In the genomic region with DNA sequence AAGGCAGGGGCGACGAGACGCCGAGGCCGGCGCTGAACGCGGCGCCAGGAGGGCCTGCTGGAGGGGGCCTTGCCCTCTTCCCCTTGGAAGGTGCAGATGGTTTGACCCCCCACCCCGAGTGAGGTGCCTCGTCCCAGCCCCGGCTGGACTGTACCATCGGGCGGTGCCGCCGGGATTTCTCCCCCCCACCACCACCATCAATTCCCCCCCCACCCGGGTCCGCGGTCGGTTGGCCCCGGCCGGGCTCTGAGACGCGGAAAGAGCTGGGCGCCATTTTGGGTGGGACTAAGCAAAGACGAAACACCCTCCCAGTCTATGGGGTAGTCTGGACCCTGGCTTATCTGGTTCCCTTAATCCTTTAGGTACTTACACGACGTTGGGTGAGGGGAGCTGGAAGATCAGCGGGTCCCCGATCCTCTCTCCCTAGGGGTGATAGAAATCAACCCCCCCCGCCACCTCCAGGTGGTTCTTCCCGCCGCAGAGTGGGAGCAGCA, we compare ENCODE assay signal across 8 cellular contexts. TPM values are rescaled to one million over a fixed set of nuclear protein-coding genes. Genes with fewer than 3 reads are reported as not detected.
DNase-seq lines count a peak whose midpoint lies in the region; ATAC-seq and TF ChIP-seq lines count a peak whose summit lies in the region.

Gene PRDM10 (minus strand): TSS at position 484 of the 494 bp plus-strand sequence. CDS start 41,871 bp downstream, outside the sequence.

- peak within 1 kb of the TSS; percentile 99 for H2BK15ac ChIP-seq in IMR-90 (ENCODE audit: low read depth, low read length)

- peak within 1 kb of the TSS; percentile 99 to 100 for H3K27ac Mint-ChIP-seq in natural killer cell

- peak within 1 kb of the TSS; percentile 100 for H3K56ac ChIP-seq in IMR-90 (ENCODE audit: extremely low read depth, insufficient read depth, low read length)

- no peaks in the 10 kb centered on the region for H3K36me3 ChIP-seq in IMR-90 (ENCODE audit: control insufficient read depth, insufficient read depth, low read length)

- H4K5ac ChIP-seq in IMR-90 (ENCODE audit: low read depth, low read length), result peak within 1 kb of the TSS; percentile 98

- H2AK5ac ChIP-seq in IMR-90 (ENCODE audit: low read depth, low read length), result peak within 1 kb of the TSS; percentile 92

- peak within 1 kb of the TSS; percentile 100 for H3K4me2 ChIP-seq in IMR-90 (ENCODE audit: low read depth, low read length)

- H3K27me3 ChIP-seq in IMR-90 (ENCODE audit: control insufficient read depth, insufficient read depth, low read length), result no peaks in the 10 kb centered on the region

- peak within 1 kb of the TSS; percentile 100 for H2BK120ac ChIP-seq in IMR-90 (ENCODE audit: low read depth, low read length)

- no peaks in the 10 kb centered on the region for H3K4me1 ChIP-seq in IMR-90 (ENCODE audit: control insufficient read depth, insufficient read depth, low read length)

- peak within 1 kb of the TSS; percentile 98 for H3K18ac ChIP-seq in IMR-90 (ENCODE audit: low read depth, low read length)

- peaks cover 33 to 37% of the 10 kb centered on the region in 2 donors for H3K4me1 Mint-ChIP-seq in natural killer cell

- CTCF ChIA-PET in IMR-90 (lab: Yijun Ruan, JAX), result interaction anchor here (2.5 kb wide), 1 partner anchor 130 kb away, joined by 11 read pairs; no protein-coding TSS in a partner anchor

- peak within 1 kb of the TSS; percentile 100 for H4K91ac ChIP-seq in IMR-90 (ENCODE audit: insufficient read depth, low read depth, low read length)

- TF ChIP-seq CTCF in IMR-90 (conservative IDR thresholded peaks at IDR 0.05; ENCODE audit: low read depth, low read length), result no peak
- no peak for TF ChIP-seq CTCF in natural killer cell (IDR thresholded peaks at IDR 0.05)

- TF ChIP-seq RAD21 in IMR-90 (IDR thresholded peaks at IDR 0.05; ENCODE audit: low read length), result no peak

- peaks cover 5 to 29% of the 10 kb centered on the region in 2 experiments; a peak in 2 of 4 replicates for H3K79me1 ChIP-seq in IMR-90 (ENCODE audit: low read depth in 1 of 2, low read length in 2 of 2)

- H3K23ac ChIP-seq in IMR-90 (ENCODE audit: low read depth, low read length), result peak within 1 kb of the TSS; percentile 100

- no peaks in the 10 kb centered on the region for H4K20me1 ChIP-seq in IMR-90 (ENCODE audit: insufficient read depth, low read length)

- peak within 1 kb of the TSS; percentile 100 for H3K14ac ChIP-seq in IMR-90 (replicated peaks; ENCODE audit: low read depth, low read length)

- H3K9me3 Mint-ChIP-seq in natural killer cell, result no peaks in the 10 kb centered on the region

- peak; percentile 57 for DNase-seq in DMS114 treated with DMSO at 0.1 percent for 48 hours (lab: John Stamatoyannopoulos, UW; ENCODE audit: unreplicated experiment)
- peak; percentile 87 for DNase-seq in IMR-90
- DNase-seq in RPMI7951 (ENCODE audit: low read depth), result peak; percentile 92
- DNase-seq in activated T-helper 1 cell treated with anti-CD3 and anti-CD28 coated beads, Interleukin-2, amount 50 U/mL, for 16 hours (ENCODE audit: low read depth in 1 of 2, low spot score in 1 of 2), result peak; percentile 82 to 88
- DNase-seq in fibroblast of peridontal ligament (ENCODE audit: extremely low read depth), result peak; percentile 91
- peak; percentile 89 for DNase-seq in natural killer cell
- peak; percentile 93 for DNase-seq in stimulated activated naive CD8-positive, alpha-beta T cell treated with anti-CD3 and anti-CD28 coated beads, Interleukin-15, Interleukin-2, amounts not matched to agents 100 U/mL and 50 U/mL, for 24 hours

- TF ChIP-seq POLR2A in IMR-90 (IDR thresholded peaks at IDR 0.05; ENCODE audit: low read depth, low read length), result no peak

- H3K36me3 Mint-ChIP-seq in natural killer cell, result no peaks in the 10 kb centered on the region

- H3K4me3 Mint-ChIP-seq in natural killer cell, result peak within 1 kb of the TSS; percentile 98

- POLR2A ChIA-PET in IMR-90 (lab: Charles Lee; ENCODE audit: unreplicated experiment), result interaction anchor here (0.6 to 1.0 kb wide), 14 partner anchors 9 to 1063 kb away, joined by 3 to 19 read pairs (median 9); no protein-coding TSS in a partner anchor

- WGBS in IMR-90 (ENCODE audit: extremely low coverage in 2 of 2, insufficient read length in 1 of 2), 2 experiments, result no CpG with 5 or more reads among the region's 33 CpGs

- peak within 1 kb of the TSS; percentile 62 for H3K4me3 ChIP-seq in IMR-90 (ENCODE audit: insufficient read depth, low read depth, low read length)

- peak within 1 kb of the TSS; percentile 100 for H2BK20ac ChIP-seq in IMR-90 (ENCODE audit: low read depth, low read length)

- dilution Hi-C loops in IMR-90 (cut with HindIII; ENCODE audit: low sequenced_read_pairs, unreplicated experiment), result no loop called here

- in situ Hi-C loops in IMR-90 (cut with MboI; ENCODE audit: low sequenced_read_pairs), result no loop called here

- H3K4ac ChIP-seq in IMR-90 (ENCODE audit: low read depth, low read length), result peak within 1 kb of the TSS; percentile 100

- no TSS peak for BruUV-seq in IMR-90 (replicated peaks; lab: Mats Ljungman, UMichigan)

- peak within 1 kb of the TSS; percentile 94 for H3K9ac ChIP-seq in IMR-90 (ENCODE audit: low read depth, low read length)

- peaks cover 0 to 4% of the 10 kb centered on the region in 2 donors for H3K27me3 Mint-ChIP-seq in natural killer cell (ENCODE audit: low read depth in 2 of 2)

- ATAC-seq in GM21528 (IDR thresholded peaks at IDR 0.05; ENCODE audit: low FRiP score, unreplicated experiment) (peak; percentile 51), IMR-90 (ENCODE audit: low read depth) (peak; percentile 77), natural killer cell (peak; percentile 66 to 85 (median 70))
- peak; percentile 64 for ATAC-seq in stimulated activated naive CD8-positive, alpha-beta T cell treated with anti-CD3 and anti-CD28 coated beads, Interleukin-15, Interleukin-2, amounts not matched to agents 100 U/mL and 50 U/mL, for 24 hours

- peak within 1 kb of the TSS; percentile 93 to 100 for H4K8ac ChIP-seq in IMR-90 (ENCODE audit: low read depth in 2 of 2, low read length in 2 of 2)

- H2BK5ac ChIP-seq in IMR-90 (ENCODE audit: low read depth, low read length, poor library complexity, severe bottlenecking), result peak within 1 kb of the TSS; percentile 96

- peak within 1 kb of the TSS; percentile 90 for H3K27ac ChIP-seq in IMR-90 (ENCODE audit: insufficient read depth, low read length)

- H2AK9ac ChIP-seq in IMR-90 (replicated peaks; ENCODE audit: low read depth, low read length, poor library complexity), result peak within 1 kb of the TSS; percentile 99

- H3K9me1 ChIP-seq in IMR-90 (ENCODE audit: insufficient read depth, low read length), result no peaks in the 10 kb centered on the region

- intact Hi-C loops in IMR-90 (cut with micrococcal nuclease) (loop anchor here (1.0 to 5.0 kb wide), 4 partner anchors 50 to 880 kb away; no protein-coding TSS in a partner anchor), natural killer cell (cut with micrococcal nuclease) (loop anchor here (5.0 to 10.0 kb wide), 3 partner anchors 125 to 912 kb away; partner anchors contain the start of genes SNX19 and ZBTB44)

- H2AFZ ChIP-seq in IMR-90 (replicated peaks; ENCODE audit: low read length, poor library complexity), result peak within 1 kb of the TSS; percentile 95

- no peaks in the 10 kb centered on the region for H3K9me3 ChIP-seq in IMR-90 (ENCODE audit: control insufficient read depth, insufficient read depth, low read length)

TF ChIP-seq in IMR-90, 13 proteins besides CTCF, POLR2A, EP300 and RAD21:
- TF ChIP-seq MAZ (IDR thresholded peaks at IDR 0.05; ENCODE audit: borderline replicate concordance, low read depth, low read length) (peak; percentile 68), NFE2L2 (IDR thresholded peaks at IDR 0.05; ENCODE audit: low read depth, low read length) (no peak), CEBPB (IDR thresholded peaks at IDR 0.05; ENCODE audit: low read depth, low read length) (no peak), BHLHE40 (IDR thresholded peaks at IDR 0.05; ENCODE audit: low read depth, low read length) (peak; percentile 92), MXI1 (IDR thresholded peaks at IDR 0.05; ENCODE audit: borderline replicate concordance, low read depth, low read length) (no peak), RFX5 (IDR thresholded peaks at IDR 0.05; ENCODE audit: low read depth, low read length) (no peak), MAFK (IDR thresholded peaks at IDR 0.05; ENCODE audit: low read depth, low read length) (no peak), CHD1 (IDR thresholded peaks at IDR 0.05; ENCODE audit: low read depth, low read length) (0 out of 2 replicates have a peak, but pooled peaks have one; percentile 81), FOS (IDR thresholded peaks at IDR 0.05; ENCODE audit: low read depth, low read length) (no peak), RCOR1 (IDR thresholded peaks at IDR 0.05; ENCODE audit: insufficient replicate concordance, low read length) (no peak), USF2 (IDR thresholded peaks at IDR 0.05; ENCODE audit: low read depth, low read length) (no peak), ELK1 (IDR thresholded peaks at IDR 0.05; ENCODE audit: borderline replicate concordance, low read depth, low read length) (no peak), SMC3 (IDR thresholded peaks at IDR 0.05; ENCODE audit: low read depth, low read length) (no peak)

RNA-seq across cellular contexts. Expression of gene PRDM10, which starts in this region (rescaled TPM):
- total RNA-seq in IMR-90 (2012; rRNA removed), result 6.5 and 6.7 TPM in 2 replicates
- 3.1 and 4.5 TPM in 2 replicates for polyA plus RNA-seq in IMR-90 (2012; rRNA removed)
- polyA plus RNA-seq in IMR-90 (2012; cell fraction: cytosol; rRNA removed), result 1.8 TPM in 2 replicates
- 16.1 and 20.0 TPM in 2 replicates for polyA plus RNA-seq in IMR-90 (2012; cell fraction: nucleus; rRNA removed; ENCODE audit: low replicate concordance)
- 6.0 and 6.5 TPM in 2 replicates for total RNA-seq in RPMI7951 (2014; rRNA removed; shearing (Covaris generic))
- 10 to 100 TPM; 10.3 to 13.1 (median 12.5) TPM for total RNA-seq in natural killer cell

Comparison
In these comparisons a context has a peak if more than half of its experiments do, and no peak if none do; other contexts are left out.
1. Peak in every context shown above with its lines: DNase-seq, ATAC-seq, H3K4me3 ChIP-seq and H3K27ac ChIP-seq.